1 cellular context compared by ENCODE assay signal in the genomic region with DNA sequence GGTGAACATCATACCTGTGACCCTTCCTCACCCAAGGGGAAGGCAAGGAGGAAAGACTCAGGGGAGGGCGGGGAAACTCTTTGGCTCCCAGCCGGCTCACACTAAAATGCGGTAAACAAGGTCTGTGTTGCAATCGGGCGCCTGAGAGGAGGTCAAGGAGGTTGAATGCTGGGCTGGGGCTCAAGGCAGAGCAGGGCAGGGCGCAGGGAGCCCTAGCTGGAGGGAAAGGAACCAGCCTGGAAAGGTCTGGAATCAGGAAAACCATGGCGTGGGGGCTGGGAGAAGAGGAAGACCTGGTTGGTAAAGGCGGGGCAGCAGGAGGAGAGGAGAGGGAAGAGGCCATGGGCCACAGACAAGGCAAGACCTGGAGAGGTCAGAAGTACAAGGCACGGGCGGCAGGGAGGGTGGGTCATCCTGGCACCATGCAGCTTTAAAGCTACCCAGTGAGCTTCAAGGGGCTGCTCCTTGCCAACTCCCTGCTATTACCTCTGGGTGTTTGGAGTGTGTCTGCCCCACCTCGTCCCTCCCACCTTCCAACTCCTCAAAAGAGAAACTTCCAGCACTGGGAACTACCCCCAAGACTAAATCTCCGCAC.
TF ChIP-seq lines count a peak whose summit lies in the region.

No MANE protein-coding gene starts in this region.

TF ChIP-seq in HepG2, 621 proteins besides CTCF, POLR2A, EP300 and RAD21 (continued from another document and continues in another):
- TF ChIP-seq NCOR1 (IDR thresholded peaks at IDR 0.05; ENCODE audit: borderline replicate concordance, low read length): peak; percentile 38; the same call in 1 of the 2 replicates
- TF ChIP-seq SP1 (IDR thresholded peaks at IDR 0.05): no peak
- no peak for TF ChIP-seq SP1 (CRISPR knock-in tag; IDR thresholded peaks at IDR 0.05)
- TF ChIP-seq THAP8 (CRISPR knock-in tag; IDR thresholded peaks at IDR 0.05; ENCODE audit: borderline replicate concordance): no peak
- no peak for TF ChIP-seq CBX2 (IDR thresholded peaks at IDR 0.05; ENCODE audit: low read depth, low read length)
- TF ChIP-seq CBX2 (CRISPR knock-in tag; IDR thresholded peaks at IDR 0.05; ENCODE audit: low read depth): no peak
- TF ChIP-seq CREB1 (IDR thresholded peaks at IDR 0.05): no peak
- no peak for TF ChIP-seq CREB1 (CRISPR knock-in tag; IDR thresholded peaks at IDR 0.05)
- no peak for TF ChIP-seq RCOR2 (CRISPR knock-in tag; IDR thresholded peaks at IDR 0.05)
- peak; percentile 45 for TF ChIP-seq ZNF574 (CRISPR knock-in tag; IDR thresholded peaks at IDR 0.05)
- no peak for TF ChIP-seq ZNF207 (IDR thresholded peaks at IDR 0.05; ENCODE audit: borderline replicate concordance)
- TF ChIP-seq ZBTB46 (CRISPR knock-in tag; IDR thresholded peaks at IDR 0.05; ENCODE audit: borderline replicate concordance): no peak
- TF ChIP-seq WIZ (CRISPR knock-in tag; IDR thresholded peaks at IDR 0.05): no peak; the same call in 1 of the 2 replicates
- peak; percentile 31; the same call in 1 of the 2 replicates for TF ChIP-seq MYC (CRISPR knock-in tag; IDR thresholded peaks at IDR 0.05; ENCODE audit: borderline replicate concordance)
- TF ChIP-seq ZNF441 (CRISPR knock-in tag; IDR thresholded peaks at IDR 0.05; ENCODE audit: borderline replicate concordance): no peak
- 0 out of 2 replicates have a peak, but pooled peaks have one; percentile 29 for TF ChIP-seq ZNF777 (CRISPR knock-in tag; IDR thresholded peaks at IDR 0.05)
- TF ChIP-seq, protein P1, sequence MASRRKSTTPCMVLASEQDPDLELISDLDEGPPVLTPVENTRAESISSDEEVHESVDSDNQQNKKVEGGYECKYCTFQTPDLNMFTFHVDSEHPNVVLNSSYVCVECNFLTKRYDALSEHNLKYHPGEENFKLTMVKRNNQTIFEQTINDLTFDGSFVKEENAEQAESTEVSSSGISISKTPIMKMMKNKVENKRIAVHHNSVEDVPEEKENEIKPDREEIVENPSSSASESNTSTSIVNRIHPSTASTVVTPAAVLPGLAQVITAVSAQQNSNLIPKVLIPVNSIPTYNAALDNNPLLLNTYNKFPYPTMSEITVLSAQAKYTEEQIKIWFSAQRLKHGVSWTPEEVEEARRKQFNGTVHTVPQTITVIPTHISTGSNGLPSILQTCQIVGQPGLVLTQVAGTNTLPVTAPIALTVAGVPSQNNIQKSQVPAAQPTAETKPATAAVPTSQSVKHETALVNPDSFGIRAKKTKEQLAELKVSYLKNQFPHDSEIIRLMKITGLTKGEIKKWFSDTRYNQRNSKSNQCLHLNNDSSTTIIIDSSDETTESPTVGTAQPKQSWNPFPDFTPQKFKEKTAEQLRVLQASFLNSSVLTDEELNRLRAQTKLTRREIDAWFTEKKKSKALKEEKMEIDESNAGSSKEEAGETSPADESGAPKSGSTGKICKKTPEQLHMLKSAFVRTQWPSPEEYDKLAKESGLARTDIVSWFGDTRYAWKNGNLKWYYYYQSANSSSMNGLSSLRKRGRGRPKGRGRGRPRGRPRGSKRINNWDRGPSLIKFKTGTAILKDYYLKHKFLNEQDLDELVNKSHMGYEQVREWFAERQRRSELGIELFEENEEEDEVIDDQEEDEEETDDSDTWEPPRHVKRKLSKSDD (CRISPR knock-in tag; IDR thresholded peaks at IDR 0.05; ENCODE audit: low read depth): no peak
- TF ChIP-seq KLF16 (CRISPR knock-in tag; IDR thresholded peaks at IDR 0.05): 0 out of 4 replicates have a peak, but pooled peaks of 1 of the 2 experiments have one; percentile 65
- TF ChIP-seq KLF15 (CRISPR knock-in tag; IDR thresholded peaks at IDR 0.05; ENCODE audit: borderline replicate concordance): no peak
- peak; percentile 87; the same call in 1 of the 2 replicates for TF ChIP-seq ZSCAN21 (CRISPR knock-in tag; IDR thresholded peaks at IDR 0.05; ENCODE audit: borderline replicate concordance)
- TF ChIP-seq, protein P2, sequence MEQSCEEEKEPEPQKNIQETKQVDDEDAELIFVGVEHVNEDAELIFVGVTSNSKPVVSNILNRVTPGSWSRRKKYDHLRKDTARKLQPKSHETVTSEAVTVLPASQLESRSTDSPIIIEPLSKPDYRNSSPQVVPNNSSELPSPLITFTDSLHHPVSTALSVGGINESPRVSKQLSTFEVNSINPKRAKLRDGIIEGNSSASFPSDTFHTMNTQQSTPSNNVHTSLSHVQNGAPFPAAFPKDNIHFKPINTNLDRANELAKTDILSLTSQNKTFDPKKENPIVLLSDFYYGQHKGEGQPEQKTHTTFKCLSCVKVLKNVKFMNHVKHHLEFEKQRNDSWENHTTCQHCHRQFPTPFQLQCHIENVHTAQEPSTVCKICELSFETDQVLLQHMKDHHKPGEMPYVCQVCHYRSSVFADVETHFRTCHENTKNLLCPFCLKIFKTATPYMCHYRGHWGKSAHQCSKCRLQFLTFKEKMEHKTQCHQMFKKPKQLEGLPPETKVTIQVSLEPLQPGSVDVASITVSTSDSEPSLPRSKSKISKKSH (CRISPR knock-in tag; IDR thresholded peaks at IDR 0.05; ENCODE audit: borderline replicate concordance): 0 out of 2 replicates have a peak, but pooled peaks have one; percentile 77
- no peak for TF ChIP-seq MBNL3 (CRISPR knock-in tag; conservative IDR thresholded peaks at IDR 0.05)
- TF ChIP-seq LRRFIP1 (CRISPR knock-in tag; conservative IDR thresholded peaks at IDR 0.05): no peak
- TF ChIP-seq HNRNPUL1 (IDR thresholded peaks at IDR 0.05; ENCODE audit: low read depth, low read length): no peak
- no peak for TF ChIP-seq PREB (CRISPR knock-in tag; IDR thresholded peaks at IDR 0.05)
- TF ChIP-seq ZNF549 (CRISPR knock-in tag; IDR thresholded peaks at IDR 0.05): no peak
- TF ChIP-seq ISX (CRISPR knock-in tag; conservative IDR thresholded peaks at IDR 0.05): no peak
- TF ChIP-seq ZNF570 (CRISPR knock-in tag; IDR thresholded peaks at IDR 0.05; ENCODE audit: borderline replicate concordance): no peak
- TF ChIP-seq ZNF276 (CRISPR knock-in tag; IDR thresholded peaks at IDR 0.05; ENCODE audit: low read depth): no peak
- no peak for TF ChIP-seq ZFAT (CRISPR knock-in tag; conservative IDR thresholded peaks at IDR 0.05)
- TF ChIP-seq, protein P3, sequence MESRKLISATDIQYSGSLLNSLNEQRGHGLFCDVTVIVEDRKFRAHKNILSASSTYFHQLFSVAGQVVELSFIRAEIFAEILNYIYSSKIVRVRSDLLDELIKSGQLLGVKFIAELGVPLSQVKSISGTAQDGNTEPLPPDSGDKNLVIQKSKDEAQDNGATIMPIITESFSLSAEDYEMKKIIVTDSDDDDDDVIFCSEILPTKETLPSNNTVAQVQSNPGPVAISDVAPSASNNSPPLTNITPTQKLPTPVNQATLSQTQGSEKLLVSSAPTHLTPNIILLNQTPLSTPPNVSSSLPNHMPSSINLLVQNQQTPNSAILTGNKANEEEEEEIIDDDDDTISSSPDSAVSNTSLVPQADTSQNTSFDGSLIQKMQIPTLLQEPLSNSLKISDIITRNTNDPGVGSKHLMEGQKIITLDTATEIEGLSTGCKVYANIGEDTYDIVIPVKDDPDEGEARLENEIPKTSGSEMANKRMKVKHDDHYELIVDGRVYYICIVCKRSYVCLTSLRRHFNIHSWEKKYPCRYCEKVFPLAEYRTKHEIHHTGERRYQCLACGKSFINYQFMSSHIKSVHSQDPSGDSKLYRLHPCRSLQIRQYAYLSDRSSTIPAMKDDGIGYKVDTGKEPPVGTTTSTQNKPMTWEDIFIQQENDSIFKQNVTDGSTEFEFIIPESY (CRISPR knock-in tag; IDR thresholded peaks at IDR 0.05): no peak
- TF ChIP-seq PTBP1 (IDR thresholded peaks at IDR 0.05; ENCODE audit: low read depth, low read length, poor library complexity, severe bottlenecking): no peak
- TF ChIP-seq TBP (CRISPR knock-in tag; IDR thresholded peaks at IDR 0.05): no peak
- TF ChIP-seq ATM (IDR thresholded peaks at IDR 0.05; ENCODE audit: borderline replicate concordance): no peak
- TF ChIP-seq TBX2 (CRISPR knock-in tag; IDR thresholded peaks at IDR 0.05; ENCODE audit: borderline replicate concordance): peak; percentile 48; the same call in 1 of the 2 replicates
- TF ChIP-seq ZNF562 (CRISPR knock-in tag; IDR thresholded peaks at IDR 0.05; ENCODE audit: borderline replicate concordance): no peak
- no peak for TF ChIP-seq ZNF138 (CRISPR knock-in tag; IDR thresholded peaks at IDR 0.05; ENCODE audit: low read depth)
- TF ChIP-seq MTA1 (CRISPR knock-in tag; IDR thresholded peaks at IDR 0.05; ENCODE audit: borderline replicate concordance): peak; percentile 96
- no peak for TF ChIP-seq SATB2 (CRISPR knock-in tag; IDR thresholded peaks at IDR 0.05)
- TF ChIP-seq ZNF850 (CRISPR knock-in tag; conservative IDR thresholded peaks at IDR 0.05): no peak
- no peak for TF ChIP-seq CREB3 (CRISPR knock-in tag; IDR thresholded peaks at IDR 0.05)
- no peak for TF ChIP-seq MAF1 (CRISPR knock-in tag; IDR thresholded peaks at IDR 0.05; ENCODE audit: borderline replicate concordance)
- no peak for TF ChIP-seq ZNF431 (CRISPR knock-in tag; IDR thresholded peaks at IDR 0.05; ENCODE audit: borderline replicate concordance, low read depth)
